ENCODE assay signal across 18 cellular contexts in genomic region chr11:43925063-43925931, GRCh38. TPM values are rescaled to one million over a fixed set of nuclear protein-coding genes. Genes with fewer than 3 reads are reported as not detected.
DNase-seq lines count a peak whose midpoint lies in the region; ATAC-seq, FAIRE-seq and TF ChIP-seq lines count a peak whose summit lies in the region.
"Had no signal": no experiment of that assay in that cellular context is flagged by ENCODE, and none has a peak within 500 bp of the region (broad histone marks: within the 10 kb centered on the region; RNA-seq: fewer than 3 reads in every experiment).

No MANE protein-coding gene starts in this region.

- H3K9me3 ChIP-seq in gastroesophageal sphincter (no peaks in the 10 kb centered on the region), trophoblast cell (ENCODE audit: insufficient read depth, low read depth, low read length) (no peaks in the 10 kb centered on the region), vagina (no peaks in the 10 kb centered on the region)
- H3K9me3 ChIP-seq: BLaER1 treated with 17β-estradiol and CSF1 and Interleukin-3, amounts not matched to agents 10 nM and 100 nM; gastrocnemius medialis had no signal

- H4K8ac ChIP-seq in trophoblast cell (ENCODE audit: low read depth, low read length): no peak overlapping the region

- H3K14ac ChIP-seq in trophoblast cell (ENCODE audit: low read length): no peak overlapping the region

- no peak overlapping the region for H2AFZ ChIP-seq in trophoblast cell (ENCODE audit: insufficient read depth, low read length, poor library complexity)

- no peak for TF ChIP-seq CTCF in gastroesophageal sphincter (IDR thresholded peaks at IDR 0.05)
- TF ChIP-seq CTCF in vagina (IDR thresholded peaks at IDR 0.05): no peak

- TF ChIP-seq POLR2A in gastroesophageal sphincter (IDR thresholded peaks at IDR 0.05) (no peak), vagina (IDR thresholded peaks at IDR 0.05) (no peak)

- no peak overlapping the region for H2BK12ac ChIP-seq in trophoblast cell (ENCODE audit: low read length)

- ATAC-seq in gastroesophageal sphincter (no peak), HG02938 (IDR thresholded peaks at IDR 0.05; ENCODE audit: unreplicated experiment) (no peak), GM18519 (IDR thresholded peaks at IDR 0.05; ENCODE audit: low FRiP score, unreplicated experiment) (no peak)
- ATAC-seq: gastrocnemius medialis had no signal

- H3K36me3 ChIP-seq in gastroesophageal sphincter: peaks cover 0 to 10% of the 10 kb centered on the region in 2 donors
- H3K36me3 ChIP-seq in trophoblast cell (ENCODE audit: control insufficient read depth in 1 of 2, insufficient read depth in 2 of 2, low read length in 2 of 2): no peaks in the 10 kb centered on the region
- peaks cover 0 to under 1% of the 10 kb centered on the region in 2 donors for H3K36me3 ChIP-seq in vagina
- H3K36me3 ChIP-seq: BLaER1 treated with 17β-estradiol and CSF1 and Interleukin-3, amounts not matched to agents 10 nM and 100 nM; gastrocnemius medialis had no signal

- peaks cover 9% of the 10 kb centered on the region for H3K79me1 ChIP-seq in trophoblast cell (ENCODE audit: low read length)

- no peak overlapping the region for H3K18ac ChIP-seq in trophoblast cell (ENCODE audit: low read length)

- intact Hi-C loops in vagina (cut with DNase I): no loop called here

- H2AK5ac ChIP-seq in trophoblast cell (ENCODE audit: low read length): no peak overlapping the region

- WGBS in gastroesophageal sphincter (ENCODE audit: low coverage in 1 of 2), 2 donors: 100% methylated on average over 1 of the region's 14 CpGs; no CpG with 5 or more reads in 1 of the 2 donors
- whole genome bisulfite sequencing in trophoblast cell (ENCODE audit: extremely low coverage, insufficient coverage, insufficient read length): no CpG with 5 or more reads among the region's 14 CpGs

- H3K9ac ChIP-seq in trophoblast cell (ENCODE audit: low read length): no peak overlapping the region
- H3K9ac ChIP-seq: BLaER1 treated with 17β-estradiol and CSF1 and Interleukin-3, amounts not matched to agents 10 nM and 100 nM had no signal

- no peak overlapping the region for H2BK120ac ChIP-seq in trophoblast cell (ENCODE audit: insufficient read depth, low read length, poor library complexity)

- H3K79me2 ChIP-seq in trophoblast cell (ENCODE audit: control insufficient read depth, insufficient read depth, low read length, poor library complexity): no peaks in the 10 kb centered on the region

- H3K27me3 ChIP-seq in gastroesophageal sphincter: no peaks in the 10 kb centered on the region
- no peaks in the 10 kb centered on the region for H3K27me3 ChIP-seq in trophoblast cell (ENCODE audit: insufficient read depth, low read length)
- H3K27me3 ChIP-seq in vagina: no peaks in the 10 kb centered on the region
- H3K27me3 ChIP-seq: BLaER1 treated with 17β-estradiol and CSF1 and Interleukin-3, amounts not matched to agents 10 nM and 100 nM; gastrocnemius medialis had no signal

- DNase-seq in NCI-H2227 (lab: John Stamatoyannopoulos, UW; ENCODE audit: unreplicated experiment) (peak; percentile 32), NCI-H2227 treated with DMSO at 0.1 percent for 48 hours (lab: John Stamatoyannopoulos, UW) (no peak), trophoblast cell (no peak), vagina (ENCODE audit: extremely low spot score in 2 of 2) (no peak), RCC 7860 (ENCODE audit: low spot score) (no peak)
- DNase-seq: activated CD4-positive, alpha-beta T cell treated with anti-CD3 and anti-CD28 coated beads, Interleukin-2, amount 50 U/mL, for 4 hours; activated T-cell treated with anti-CD3 and anti-CD28 coated beads, Interleukin-2, amount 50 U/mL, for 1 hour; DMS153; gastrocnemius medialis; NCI-H1436; stimulated activated naive CD4-positive, alpha-beta T cell treated with Interleukin-2 at 50 U/mL for 16 hours had no signal

- H3K4me3 ChIP-seq in gastroesophageal sphincter (no peak overlapping the region), trophoblast cell (ENCODE audit: low read depth, low read length) (no peak overlapping the region), vagina (no peak overlapping the region)
- H3K4me3 ChIP-seq: BLaER1 treated with 17β-estradiol and CSF1 and Interleukin-3, amounts not matched to agents 10 nM and 100 nM; gastrocnemius medialis; smooth muscle cell had no signal

- no peak for FAIRE-seq in RCC 7860 (lab: Jason Lieb, UNC)
- FAIRE-seq: endometrium had no signal

- no peak overlapping the region for H3K4me2 ChIP-seq in trophoblast cell (ENCODE audit: low read length)
- H3K4me2 ChIP-seq: BLaER1 treated with 17β-estradiol and CSF1 and Interleukin-3, amounts not matched to agents 10 nM and 100 nM; smooth muscle cell had no signal

- TF ChIP-seq EP300 in gastroesophageal sphincter (IDR thresholded peaks at IDR 0.05): no peak

- peaks cover 9 to 66% (median 51%) of the 10 kb centered on the region in 3 donors for H3K4me1 ChIP-seq in gastroesophageal sphincter
- H3K4me1 ChIP-seq in trophoblast cell (ENCODE audit: control insufficient read depth in 1 of 2, insufficient read depth in 2 of 2, low read length in 2 of 2): peaks cover 16 to 24% of the 10 kb centered on the region in 2 experiments
- H3K4me1 ChIP-seq in vagina: peaks cover 40% of the 10 kb centered on the region

- no peak overlapping the region for H4K12ac ChIP-seq in trophoblast cell (ENCODE audit: low read depth, low read length)

- H3K27ac ChIP-seq in gastroesophageal sphincter (peak overlapping the region in 3 of 4 donors; percentile 86 to 89 (median 88)), trophoblast cell (ENCODE audit: low read depth, low read length) (no peak overlapping the region), vagina (peak overlapping the region; percentile 85)

- H2BK5ac ChIP-seq in trophoblast cell (ENCODE audit: low read depth, low read length, poor library complexity): no peak overlapping the region

- H3K23ac ChIP-seq in trophoblast cell (ENCODE audit: low read length): no peak overlapping the region

- H4K91ac ChIP-seq in trophoblast cell (ENCODE audit: low read depth, low read length): peak overlapping the region; percentile 27

- no peak overlapping the region for H3K4ac ChIP-seq in trophoblast cell (ENCODE audit: low read depth, low read length)

RNA-seq across cellular contexts. Expression of gene C11orf96, which starts 17.1 kb away (rescaled TPM):
- total RNA-seq in gastroesophageal sphincter (100 to 1,000 TPM in 1 of 4 donors, 10 to 100 TPM in 3; 47.0 to 723 (median 71.2) TPM), vagina (202 TPM)
- polyA plus RNA-seq in trophoblast cell (2013): 11.5 and 12.2 TPM in 2 replicates
- total RNA-seq: LHCN-M2 had no signal

RNA-seq across cellular contexts. Expression of gene ALKBH3, which starts 44.7 kb away (rescaled TPM):
- total RNA-seq in gastroesophageal sphincter: 10 to 100 TPM; 24.0 to 41.3 (median 37.1) TPM
- polyA plus RNA-seq in trophoblast cell (2013): 9.7 and 10.0 TPM in 2 replicates
- 33.4 TPM for total RNA-seq in vagina
